Comparison of ENCODE assay signal across 8 cellular contexts in genomic region chr16:58198022-58198683, GRCh38. TPM values are rescaled to one million over a fixed set of nuclear protein-coding genes. Genes with fewer than 3 reads are reported as not detected.
DNase-seq lines count a peak whose midpoint lies in the region; ATAC-seq and TF ChIP-seq lines count a peak whose summit lies in the region.

TSS of gene CSNK2A2 (minus strand) at chr16:58198106. CDS start at chr16:58197736, 370 bp downstream.

- H3K4me2 ChIP-seq in OCI-LY1 (ENCODE audit: low read length) = peak within 1 kb of the TSS; percentile 90

- no peaks in the 10 kb centered on the region for H3K9me2 ChIP-seq in OCI-LY1 (ENCODE audit: low read depth, low read length)

- peak within 1 kb of the TSS; percentile 87 to 93 (median 91) for H3K27ac Mint-ChIP-seq in CD4-positive, CD25-positive, alpha-beta regulatory T cell

- H3K9me3 ChIP-seq in CD4-positive, CD25-positive, alpha-beta regulatory T cell (ENCODE audit: control insufficient read depth in 2 of 2, low read length in 2 of 2) = no peaks in the 10 kb centered on the region
- H3K9me3 ChIP-seq in OCI-LY1 (ENCODE audit: low read length) (no peaks in the 10 kb centered on the region), mucosa of stomach (ENCODE audit: control insufficient read depth, low read length) (no peaks in the 10 kb centered on the region)

- peak within 1 kb of the TSS; percentile 71 for H3K4me3 ChIP-seq in CD4-positive, CD25-positive, alpha-beta regulatory T cell (ENCODE audit: low read depth, low read length)
- peak within 1 kb of the TSS; percentile 97 for H3K4me3 ChIP-seq in OCI-LY1 (ENCODE audit: low read depth, low read length, poor library complexity, severe bottlenecking)
- peak within 1 kb of the TSS; percentile 89 for H3K4me3 ChIP-seq in epithelial cell of proximal tubule (ENCODE audit: low read depth, low read length)
- no peak within 1 kb of the TSS for H3K4me3 ChIP-seq in mucosa of stomach (ENCODE audit: low read length)

- H3K4me3 Mint-ChIP-seq in CD4-positive, CD25-positive, alpha-beta regulatory T cell = peak within 1 kb of the TSS; percentile 89 to 96 (median 92)

- H3K4me1 Mint-ChIP-seq in CD4-positive, CD25-positive, alpha-beta regulatory T cell = peaks cover 32 to 47% (median 36%) of the 10 kb centered on the region in 4 donors

- no peak within 1 kb of the TSS for H3K27ac ChIP-seq in CD4-positive, CD25-positive, alpha-beta regulatory T cell (ENCODE audit: insufficient read depth, low read length, poor library complexity, severe bottlenecking)
- H3K27ac ChIP-seq in OCI-LY1 (ENCODE audit: low read depth, low read length, poor library complexity, severe bottlenecking) = no peak within 1 kb of the TSS

- no peaks in the 10 kb centered on the region; the same call in none of the 2 replicates for H3K79me2 ChIP-seq in OCI-LY1 (ENCODE audit: insufficient read depth, low read length)

- no peak for TF ChIP-seq CTCF in OCI-LY1 (IDR thresholded peaks at IDR 0.05; ENCODE audit: low read length)
- TF ChIP-seq CTCF in epithelial cell of proximal tubule (conservative IDR thresholded peaks at IDR 0.05; ENCODE audit: low read depth, low read length) = peak; percentile 23

- ATAC-seq in CD4-positive, CD25-positive, alpha-beta regulatory T cell (ENCODE audit: low read depth in 2 of 2) = peak; percentile 94 to 95
- ATAC-seq in GM19372 (IDR thresholded peaks at IDR 0.05; ENCODE audit: low read depth, unreplicated experiment) = peak; percentile 89
- peak; percentile 53 for ATAC-seq in HG03558 (IDR thresholded peaks at IDR 0.05; ENCODE audit: extremely low read depth, unreplicated experiment)

- peaks cover 24% of the 10 kb centered on the region for H3K36me3 ChIP-seq in CD4-positive, CD25-positive, alpha-beta regulatory T cell (ENCODE audit: control insufficient read depth, insufficient read depth, low read length)
- H3K36me3 ChIP-seq in OCI-LY1 (ENCODE audit: insufficient read depth, low read length) (peaks cover 32% of the 10 kb centered on the region), mucosa of stomach (ENCODE audit: control insufficient read depth, insufficient read depth, low read length) (no peaks in the 10 kb centered on the region)

- H3K9ac ChIP-seq in OCI-LY1 (ENCODE audit: low read length) (peak within 1 kb of the TSS; percentile 91), mucosa of stomach (ENCODE audit: low read length) (peak within 1 kb of the TSS; percentile 74)

- H4K20me1 ChIP-seq in OCI-LY1 (ENCODE audit: insufficient read depth, low read length) = no peaks in the 10 kb centered on the region

- H3K9me3 Mint-ChIP-seq in CD4-positive, CD25-positive, alpha-beta regulatory T cell = no peaks in the 10 kb centered on the region

- no peaks in the 10 kb centered on the region for H3F3A ChIP-seq in OCI-LY1 (ENCODE audit: insufficient read depth, low read length)

- H3K36me3 Mint-ChIP-seq in CD4-positive, CD25-positive, alpha-beta regulatory T cell = peaks cover 16% of the 10 kb centered on the region

- peak within 1 kb of the TSS; percentile 78 for H2AFZ ChIP-seq in OCI-LY1 (ENCODE audit: low read length)

- no peaks in the 10 kb centered on the region for H3K27me3 ChIP-seq in CD4-positive, CD25-positive, alpha-beta regulatory T cell (ENCODE audit: control insufficient read depth, insufficient read depth, low read length)
- H3K27me3 ChIP-seq in OCI-LY1 (ENCODE audit: insufficient read depth, low read length) (peaks cover 5% of the 10 kb centered on the region; the same call in 1 of the 2 replicates), mucosa of stomach (ENCODE audit: control insufficient read depth, insufficient read depth, low read length) (peaks cover 3% of the 10 kb centered on the region)

- peaks cover 24% of the 10 kb centered on the region for H3K4me1 ChIP-seq in CD4-positive, CD25-positive, alpha-beta regulatory T cell (ENCODE audit: control insufficient read depth, insufficient read depth, low read length, poor library complexity, severe bottlenecking)
- H3K4me1 ChIP-seq in OCI-LY1 (ENCODE audit: insufficient read depth, low read length, severe bottlenecking) (peaks cover 14% of the 10 kb centered on the region), mucosa of stomach (ENCODE audit: control insufficient read depth, insufficient read depth, low read length) (peaks cover 6% of the 10 kb centered on the region)

- peaks cover 16% of the 10 kb centered on the region for H3K27me3 Mint-ChIP-seq in CD4-positive, CD25-positive, alpha-beta regulatory T cell

- peak; percentile 60 to 71 (median 69) for DNase-seq in CD4-positive, CD25-positive, alpha-beta regulatory T cell
- DNase-seq in activated T-cell treated with anti-CD3 and anti-CD28 coated beads for 48 hours (ENCODE audit: low read depth) (peak; percentile 76), epithelial cell of proximal tubule (ENCODE audit: low read depth) (no peak)
- peak; percentile 81 for DNase-seq in stimulated activated CD8-positive, alpha-beta memory T cell treated with anti-CD3 and anti-CD28 coated beads, Interleukin-4, amount 100 ng/mL, for 48 hours

RNA-seq across cellular contexts. Expression of gene CSNK2A2, which starts in this region (rescaled TPM):
- total RNA-seq in CD4-positive, CD25-positive, alpha-beta regulatory T cell = 57.3 TPM
- polyA plus RNA-seq in CD4-positive, CD25-positive, alpha-beta regulatory T cell = 10 to 100 TPM in 2 of 4 donors, 1 to 10 TPM in 2; 7.9 to 11.6 (median 9.6) TPM
- total RNA-seq in epithelial cell of proximal tubule = 20.0 and 20.2 TPM in 2 replicates
